Comparison of ENCODE assay signal across 21 cellular contexts in the genomic region with DNA sequence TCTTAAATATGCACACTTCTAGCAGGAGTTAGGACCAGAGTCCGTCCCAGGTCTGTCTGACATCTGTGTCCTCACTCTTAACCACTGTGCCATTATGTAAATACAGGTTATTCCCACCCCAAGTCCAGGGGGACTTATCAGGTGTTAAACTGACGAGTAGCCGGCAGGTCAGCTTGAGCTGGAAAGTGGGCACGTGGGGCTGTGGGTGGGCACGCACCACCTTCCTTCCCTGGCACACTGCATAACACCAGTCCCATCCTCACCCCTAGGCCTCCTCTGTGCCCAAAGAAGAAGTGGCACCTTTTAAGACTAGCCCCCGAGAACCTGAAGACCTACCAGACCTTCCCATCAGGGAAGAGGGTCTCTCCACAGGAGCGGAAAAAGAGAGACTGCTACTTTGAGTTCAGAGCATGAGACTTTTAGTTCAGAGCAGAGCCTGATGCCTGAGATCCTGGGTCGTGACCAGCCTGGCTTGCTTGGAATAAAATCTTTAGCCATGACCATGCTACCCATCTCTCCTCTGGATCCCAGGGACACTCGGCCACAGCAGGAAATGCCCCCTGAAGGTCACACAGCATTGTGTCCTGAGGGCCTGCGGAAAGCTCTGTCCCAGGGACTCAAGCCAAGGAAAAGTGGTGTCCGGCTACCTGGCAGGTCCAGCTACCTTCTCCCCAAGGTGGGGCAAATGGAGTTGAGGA.
DNase-seq lines count a peak whose midpoint lies in the region; ATAC-seq and TF ChIP-seq lines count a peak whose summit lies in the region.
"Had no signal": no experiment of that assay in that cellular context is flagged by ENCODE, and none has a peak within 500 bp of the region (broad histone marks: within the 10 kb centered on the region; RNA-seq: fewer than 3 reads in every experiment).

No MANE protein-coding gene starts in this region.

- intact Hi-C loops in upper lobe of right lung (cut with DNase I): no loop called here

- ATAC-seq in activated T-cell treated with anti-CD3 and anti-CD28 coated beads, Interleukin-2, amount 50 U/mL, for 72 hours (replicated peaks in 1 of 2): no peak
- ATAC-seq in RWPE2 (ENCODE audit: low read depth): no peak
- ATAC-seq in upper lobe of right lung: no peak

- no peaks in the 10 kb centered on the region for H3K9me3 ChIP-seq in RWPE2 (ENCODE audit: severe bottlenecking)
- H3K9me3 ChIP-seq in upper lobe of right lung: no peaks in the 10 kb centered on the region

- peak; percentile 24 for DNase-seq in activated T-cell treated with anti-CD3 and anti-CD28 coated beads, Interleukin-2, amount 50 U/mL, for 24 hours
- no peak for DNase-seq in activated T-cell treated with anti-CD3 and anti-CD28 coated beads, Interleukin-2, amount 50 U/mL, for 72 hours
- DNase-seq in RWPE2 (ENCODE audit: low spot score) (peak; percentile 6), mesenteric fat pad (ENCODE audit: low spot score) (peak; percentile 64), upper lobe of right lung (peak; percentile 23), NAMALWA (ENCODE audit: low spot score) (no peak), ecto neural progenitor cell (ENCODE audit: low spot score) (no peak), caudate nucleus (lab: John Stamatoyannopoulos, UW) (no peak)
- DNase-seq: Calu3, DMS79 treated with DMSO at 0.1 percent for 48 hours, GF-D8, NCI-H1092 treated with DMSO at 0.1 percent for 48 hours, NCI-H1436, NCI-H187, NCI-H2081 treated with DMSO at 0.1 percent for 48 hours, NCI-H2171, NCI-H226, NCI-H510A, NCI-H69, SIG-M5 had no signal

- no peaks in the 10 kb centered on the region for H3K9me3 Mint-ChIP-seq in activated T-cell treated with anti-CD3 and anti-CD28 coated beads, Interleukin-2, amount 50 U/mL, for 24 hours
- H3K9me3 Mint-ChIP-seq in activated T-cell treated with anti-CD3 and anti-CD28 coated beads, Interleukin-2, amount 50 U/mL, for 72 hours: no peaks in the 10 kb centered on the region

- H3K27me3 Mint-ChIP-seq in activated T-cell treated with anti-CD3 and anti-CD28 coated beads, Interleukin-2, amount 50 U/mL, for 24 hours: peaks cover 23% of the 10 kb centered on the region
- peaks cover 12% of the 10 kb centered on the region for H3K27me3 Mint-ChIP-seq in activated T-cell treated with anti-CD3 and anti-CD28 coated beads, Interleukin-2, amount 50 U/mL, for 72 hours (ENCODE audit: low read depth)

- H3K36me3 ChIP-seq in RWPE2 (ENCODE audit: low read depth) (no peaks in the 10 kb centered on the region), upper lobe of right lung (no peaks in the 10 kb centered on the region)

- H3K4me1 ChIP-seq in RWPE2 (ENCODE audit: insufficient read depth, poor library complexity, severe bottlenecking): no peaks in the 10 kb centered on the region
- H3K4me1 ChIP-seq in upper lobe of right lung: no peaks in the 10 kb centered on the region

- H3K27me3 ChIP-seq in RWPE2 (ENCODE audit: insufficient read depth, poor library complexity, severe bottlenecking) (no peaks in the 10 kb centered on the region), upper lobe of right lung (peaks cover 19% of the 10 kb centered on the region)

- H3K36me3 Mint-ChIP-seq in activated T-cell treated with anti-CD3 and anti-CD28 coated beads, Interleukin-2, amount 50 U/mL, for 24 hours (ENCODE audit: low read depth): no peaks in the 10 kb centered on the region
- H3K36me3 Mint-ChIP-seq in activated T-cell treated with anti-CD3 and anti-CD28 coated beads, Interleukin-2, amount 50 U/mL, for 72 hours (ENCODE audit: insufficient read depth in 2 of 2): no peaks in the 10 kb centered on the region

- H3K4me3 ChIP-seq in RWPE2 (ENCODE audit: severe bottlenecking): no peak overlapping the region
- H3K4me3 ChIP-seq in upper lobe of right lung: no peak overlapping the region

- H3K27ac Mint-ChIP-seq in activated T-cell treated with anti-CD3 and anti-CD28 coated beads, Interleukin-2, amount 50 U/mL, for 24 hours: no peak overlapping the region
- H3K27ac Mint-ChIP-seq in activated T-cell treated with anti-CD3 and anti-CD28 coated beads, Interleukin-2, amount 50 U/mL, for 72 hours: no peak overlapping the region

- peaks cover 2% of the 10 kb centered on the region for H3K4me1 Mint-ChIP-seq in activated T-cell treated with anti-CD3 and anti-CD28 coated beads, Interleukin-2, amount 50 U/mL, for 24 hours (ENCODE audit: low read depth)
- H3K4me1 Mint-ChIP-seq in activated T-cell treated with anti-CD3 and anti-CD28 coated beads, Interleukin-2, amount 50 U/mL, for 72 hours (ENCODE audit: low read depth): no peaks in the 10 kb centered on the region

- H3K27ac ChIP-seq in RWPE2 (ENCODE audit: poor library complexity, severe bottlenecking) (no peak overlapping the region), upper lobe of right lung (no peak overlapping the region), caudate nucleus (ENCODE audit: low read depth, low read length) (no peak overlapping the region)
- H3K27ac ChIP-seq: RWPE1 had no signal

- no peak for TF ChIP-seq CTCF in RWPE2 (IDR thresholded peaks at IDR 0.05; ENCODE audit: poor library complexity, severe bottlenecking)
- TF ChIP-seq CTCF in upper lobe of right lung (IDR thresholded peaks at IDR 0.05): no peak

- H3K4me3 Mint-ChIP-seq in activated T-cell treated with anti-CD3 and anti-CD28 coated beads, Interleukin-2, amount 50 U/mL, for 24 hours: no peak overlapping the region
- H3K4me3 Mint-ChIP-seq in activated T-cell treated with anti-CD3 and anti-CD28 coated beads, Interleukin-2, amount 50 U/mL, for 72 hours: no peak overlapping the region

Comparison
In these comparisons a context has a peak if more than half of its experiments do, and no peak if none do; other contexts are left out.
1. DNase-seq: peak in activated T-cell treated with anti-CD3 and anti-CD28 coated beads, Interleukin-2, amount 50 U/mL, for 24 hours (single experiment), RWPE2 (single experiment), mesenteric fat pad (single experiment) and upper lobe of right lung (single experiment); none in activated T-cell treated with anti-CD3 and anti-CD28 coated beads, Interleukin-2, amount 50 U/mL, for 72 hours (0 of 2), NAMALWA (single experiment), ecto neural progenitor cell (single experiment) and caudate nucleus (0 of 61).